Comparison of ENCODE assay signal across 9 cellular contexts in the genomic region with DNA sequence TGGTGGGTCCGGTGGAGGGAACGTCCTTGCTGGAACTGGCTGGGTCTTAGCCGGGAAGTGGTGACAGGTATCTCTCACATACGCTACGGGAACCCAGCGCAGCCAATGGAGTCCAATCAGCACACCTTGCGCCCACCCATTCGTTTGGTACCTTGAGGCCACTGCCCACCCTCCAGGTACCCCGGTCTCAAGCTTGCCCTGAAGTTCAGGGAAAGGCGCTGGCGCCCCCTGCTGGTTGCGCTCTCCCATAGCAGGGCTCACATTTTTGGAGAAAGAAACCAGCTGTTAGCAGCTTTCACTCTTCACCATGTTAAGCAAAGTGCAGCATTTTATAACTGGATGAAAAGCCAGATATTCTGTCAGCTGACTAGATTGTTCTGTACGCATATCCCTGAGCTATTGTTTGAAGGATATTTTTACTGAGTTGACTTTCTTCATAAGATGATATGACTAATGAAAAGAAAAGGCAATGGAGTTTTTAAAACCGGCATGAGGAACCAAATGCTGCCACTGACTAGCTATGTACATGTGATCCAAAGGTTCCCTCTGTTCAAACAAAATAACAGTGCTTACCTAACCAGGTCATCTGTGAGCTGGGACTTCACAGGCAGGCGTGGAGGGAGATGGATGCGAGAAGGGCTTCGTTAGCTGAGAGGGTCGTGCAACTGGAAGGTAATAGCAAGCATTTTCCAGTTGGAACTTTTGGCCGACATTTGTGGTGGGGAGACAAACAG. TPM values are rescaled to one million over a fixed set of nuclear protein-coding genes. Genes with fewer than 3 reads are reported as not detected.
DNase-seq lines count a peak whose midpoint lies in the region; ATAC-seq and TF ChIP-seq lines count a peak whose summit lies in the region.
"Had no signal": no experiment of that assay in that cellular context is flagged by ENCODE, and none has a peak within 500 bp of the region (broad histone marks: within the 10 kb centered on the region; RNA-seq: fewer than 3 reads in every experiment).

No MANE protein-coding gene starts in this region.

- no peaks in the 10 kb centered on the region for H3F3A ChIP-seq in SU-DHL-6 (ENCODE audit: insufficient read depth)

- H2AFZ ChIP-seq in SU-DHL-6 (ENCODE audit: low read depth, low read length, severe bottlenecking): no peak overlapping the region

- no peak for ATAC-seq in HG03095 (IDR thresholded peaks at IDR 0.05; ENCODE audit: unreplicated experiment)

- intact Hi-C loops in transverse colon (cut with DNase I; ENCODE audit: low total_unique reads): no loop called here

- H3K9me3 ChIP-seq in SU-DHL-6 (ENCODE audit: insufficient read depth, low read length): no peaks in the 10 kb centered on the region
- H3K9me3 ChIP-seq in transverse colon: no peaks in the 10 kb centered on the region

- no peak for TF ChIP-seq EP300 in transverse colon (IDR thresholded peaks at IDR 0.05; ENCODE audit: low read depth)

- 42 to 46% methylated on average over 5 to 19 of the region's 19 CpGs for WGBS in transverse colon (ENCODE audit: low coverage in 1 of 2), 2 donors

- H3K4me3 ChIP-seq in SU-DHL-6 (ENCODE audit: insufficient read depth, low read length, poor library complexity, severe bottlenecking): no peak overlapping the region
- H3K4me3 ChIP-seq in transverse colon: no peak overlapping the region

- no peaks in the 10 kb centered on the region for H3K4me1 ChIP-seq in transverse colon

- TF ChIP-seq CTCF in GM10266 (IDR thresholded peaks at IDR 0.05; ENCODE audit: control insufficient read depth, insufficient read depth, low read depth, missing control alignments) (peak; percentile 69), SU-DHL-6 (IDR thresholded peaks at IDR 0.05; ENCODE audit: insufficient read depth, low read length, poor library complexity, severe bottlenecking) (peak; percentile 82), transverse colon (IDR thresholded peaks at IDR 0.05) (peak in 3 of 5 experiments; percentile 26 to 56 (median 36))

- no peaks in the 10 kb centered on the region for H3K9me2 ChIP-seq in SU-DHL-6 (replicated peaks; ENCODE audit: insufficient read depth, low read length)

- no peak overlapping the region for H3K4me2 ChIP-seq in SU-DHL-6 (ENCODE audit: low read depth, low read length, poor library complexity, severe bottlenecking)

- no peaks in the 10 kb centered on the region for H3K27me3 ChIP-seq in SU-DHL-6 (ENCODE audit: low read length)
- peaks cover 9% of the 10 kb centered on the region for H3K27me3 ChIP-seq in transverse colon

- no peak overlapping the region for H3K9ac ChIP-seq in SU-DHL-6 (ENCODE audit: low read length)

- in situ Hi-C loops in transverse colon (cut with MboI; ENCODE audit: low pct_ligation_motif_present in 1 of 4, low pct_unique_long_range_greater_than_20kb in 1 of 4, low sequenced_read_pairs in 3 of 4): no loop called here

- no peaks in the 10 kb centered on the region for H3K79me2 ChIP-seq in SU-DHL-6 (ENCODE audit: insufficient read depth, low read length)

- H4K20me1 ChIP-seq in SU-DHL-6 (ENCODE audit: low read depth, low read length): no peaks in the 10 kb centered on the region

- H3K36me3 ChIP-seq in SU-DHL-6 (ENCODE audit: low read length) (no peaks in the 10 kb centered on the region), transverse colon (no peaks in the 10 kb centered on the region)

- peak; percentile 20 for DNase-seq in AG20443 (ENCODE audit: low spot score)
- DNase-seq in GM10266 (ENCODE audit: extremely low spot score): peak; percentile 24
- DNase-seq in foreskin melanocyte: peak; percentile 10
- no peak for DNase-seq in transverse colon
- no peak for DNase-seq in NCI-H187 (lab: John Stamatoyannopoulos, UW)
- DNase-seq in NCI-H2227 (lab: John Stamatoyannopoulos, UW; ENCODE audit: unreplicated experiment): no peak

- no peak for TF ChIP-seq POLR2A in transverse colon (IDR thresholded peaks at IDR 0.05)

- H3K27ac ChIP-seq in SU-DHL-6 (ENCODE audit: low read depth, low read length) (no peak overlapping the region), transverse colon (no peak overlapping the region)

RNA-seq across cellular contexts. Expression of a gene that starts 43.7 kb away (rescaled TPM):
- not detected for total RNA-seq in transverse colon
- total RNA-seq: subcutaneous adipose tissue had no signal

Comparison
In these comparisons a context has a peak if more than half of its experiments do, and no peak if none do; other contexts are left out.
1. DNase-seq: peak in AG20443 (single experiment), GM10266 (single experiment) and foreskin melanocyte (single experiment); none in transverse colon (single experiment), NCI-H187 (0 of 2) and NCI-H2227 (single experiment).
2. Peak in every context shown above with its lines, with median percentiles within 50 percentile points of each other: CTCF ChIP-seq.